Comparison of ENCODE assay signal across 15 cellular contexts in genomic region chr2:152385718-152386117, GRCh38. TPM values are rescaled to one million over a fixed set of nuclear protein-coding genes. Genes with fewer than 3 reads are reported as not detected.
DNase-seq lines count a peak whose midpoint lies in the region; ATAC-seq and TF ChIP-seq lines count a peak whose summit lies in the region.
"Had no signal": no experiment of that assay in that cellular context is flagged by ENCODE, and none has a peak within 500 bp of the region (broad histone marks: within the 10 kb centered on the region; RNA-seq: fewer than 3 reads in every experiment).

No MANE protein-coding gene starts in this region.

- no peak for ATAC-seq in GM21737 (IDR thresholded peaks at IDR 0.05; ENCODE audit: unreplicated experiment)
- ATAC-seq: GM12878, T-helper 17 cell had no signal

- H3K79me2 ChIP-seq in neural progenitor cell (ENCODE audit: low read depth), result peaks cover 97% of the 10 kb centered on the region

- POLR2A ChIA-PET in HEK293T (lab: Yijun Ruan, JAX), result no interaction called here

- H4K20me1 ChIP-seq in neural progenitor cell (ENCODE audit: low read depth), result peaks cover 69% of the 10 kb centered on the region

- CTCF ChIA-PET in HEK293T (lab: Yijun Ruan, JAX), result no interaction called here

- no peaks in the 10 kb centered on the region for H3K27me3 ChIP-seq in neural progenitor cell
- H3K27me3 ChIP-seq: BLaER1 treated with 17β-estradiol and CSF1 and Interleukin-3, amounts not matched to agents 10 nM and 100 nM had no signal

- no peaks in the 10 kb centered on the region for H3K9me3 ChIP-seq in neural progenitor cell (ENCODE audit: low read depth)

- H3K9me3 Mint-ChIP-seq in neural progenitor cell, result peaks cover 9% of the 10 kb centered on the region

- H3K9ac ChIP-seq in neural progenitor cell, result no peak overlapping the region
- H3K9ac ChIP-seq: BLaER1 treated with 17β-estradiol and CSF1 and Interleukin-3, amounts not matched to agents 10 nM and 100 nM had no signal

- no peak overlapping the region for H3K4me3 Mint-ChIP-seq in neural progenitor cell
- H3K4me3 Mint-ChIP-seq: T-helper 17 cell had no signal

- peak; percentile 7 for DNase-seq in DMS 273 treated with DMSO at 0.1 percent for 48 hours (lab: John Stamatoyannopoulos, UW)
- no peak for DNase-seq in HEK293T (ENCODE audit: extremely low spot score)
- peak; percentile 65 for DNase-seq in NCI-H82 treated with DMSO at 0.1 percent for 48 hours (lab: John Stamatoyannopoulos, UW; ENCODE audit: unreplicated experiment)
- DNase-seq in neural progenitor cell (ENCODE audit: low spot score), result no peak
- DNase-seq in NCI-H146 treated with DMSO at 0.1 percent for 48 hours (lab: John Stamatoyannopoulos, UW; ENCODE audit: unreplicated experiment), result no peak
- DNase-seq in AG08395 (ENCODE audit: low spot score), result no peak
- DNase-seq: Kasumi-1, NCI-H2029, NCI-H226, NCI-H748 treated with DMSO at 0.1 percent for 48 hours, SIG-M5, T-helper 17 cell had no signal

- H3K4me3 ChIP-seq in neural progenitor cell, result no peak overlapping the region
- H3K4me3 ChIP-seq: BLaER1 treated with 17β-estradiol and CSF1 and Interleukin-3, amounts not matched to agents 10 nM and 100 nM; GM12878 had no signal

- H3K4me1 Mint-ChIP-seq in neural progenitor cell, result peaks cover 37% of the 10 kb centered on the region
- H3K4me1 Mint-ChIP-seq: T-helper 17 cell had no signal

- H3K36me3 Mint-ChIP-seq in neural progenitor cell, result peaks cover 15% of the 10 kb centered on the region

- peaks cover 15% of the 10 kb centered on the region for H3F3A ChIP-seq in neural progenitor cell (ENCODE audit: low read depth)

- peak overlapping the region; percentile 59 for H3K4me2 ChIP-seq in neural progenitor cell

- peak overlapping the region; percentile 36 for H3K27ac ChIP-seq in neural progenitor cell
- H3K27ac ChIP-seq: BLaER1 treated with 17β-estradiol and CSF1 and Interleukin-3, amounts not matched to agents 10 nM and 100 nM had no signal

- H3K4me1 ChIP-seq in neural progenitor cell, result peaks cover 57% of the 10 kb centered on the region

- no peaks in the 10 kb centered on the region for H3K27me3 Mint-ChIP-seq in neural progenitor cell (ENCODE audit: insufficient read depth, low read depth)

- TF ChIP-seq CTCF in neural progenitor cell (IDR thresholded peaks at IDR 0.05), result no peak

- no peak overlapping the region for H3K27ac Mint-ChIP-seq in neural progenitor cell
- H3K27ac Mint-ChIP-seq: T-helper 17 cell had no signal

- H2AFZ ChIP-seq in neural progenitor cell (replicated peaks), result no peak overlapping the region

- H3K36me3 ChIP-seq in neural progenitor cell, result peaks cover 5% of the 10 kb centered on the region

TF ChIP-seq in HEK293T, 16 proteins besides CTCF, POLR2A, EP300 and RAD21:
- no peak for TF ChIP-seq HDGF (IDR thresholded peaks at IDR 0.05; ENCODE audit: borderline replicate concordance)
- TF ChIP-seq FOXA1 (IDR thresholded peaks at IDR 0.05), result no peak
- no peak for TF ChIP-seq TARDBP (IDR thresholded peaks at IDR 0.05)
- peak; percentile 47 for TF ChIP-seq PKNOX1 (IDR thresholded peaks at IDR 0.05)
- TF ChIP-seq FOXK2 (IDR thresholded peaks at IDR 0.05), result no peak

RNA-seq across cellular contexts. Expression of gene FMNL2, which starts 50.7 kb away (rescaled TPM):
- total RNA-seq in neural progenitor cell (ENCODE audit: low replicate concordance), result 64.8 and 99.7 TPM in 2 replicates

Comparison
In these comparisons a context has a peak if more than half of its experiments do, and no peak if none do; other contexts are left out.
1. DNase-seq: peak in DMS 273 treated with DMSO at 0.1 percent for 48 hours (single experiment) and NCI-H82 treated with DMSO at 0.1 percent for 48 hours (single experiment); none in HEK293T (single experiment), neural progenitor cell (single experiment), NCI-H146 treated with DMSO at 0.1 percent for 48 hours (single experiment) and AG08395 (single experiment).